Comparison of ENCODE assay signal across 23 cellular contexts in the genomic region with DNA sequence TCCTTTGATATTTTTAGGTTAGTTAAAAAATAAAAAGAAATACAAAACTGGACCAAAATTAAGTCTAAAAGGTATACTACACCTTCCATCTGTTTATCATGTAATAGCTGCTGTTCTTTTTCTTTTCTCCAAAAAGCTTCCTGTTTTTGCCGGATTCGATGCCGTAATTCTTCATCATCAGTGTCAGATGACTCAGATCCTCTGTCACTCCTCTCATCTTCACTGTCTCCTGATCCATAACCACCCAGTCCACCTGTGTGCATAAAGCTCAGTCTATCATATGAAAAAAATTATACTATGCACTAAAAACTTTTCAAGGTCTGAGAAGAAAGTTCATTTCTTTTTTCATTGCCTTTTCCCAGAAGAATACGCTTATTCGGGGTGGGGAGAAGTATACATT.
"Had no signal": no experiment of that assay in that cellular context is flagged by ENCODE, and none has a peak within 500 bp of the region (broad histone marks: within the 10 kb centered on the region; RNA-seq: fewer than 3 reads in every experiment).

No MANE protein-coding gene starts in this region.

- H3K4me3 Mint-ChIP-seq: activated T-helper 17 cell treated with anti-CD3 and anti-CD28 coated beads, Interleukin-2, amount 50 U/mL, for 72 hours; nephron progenitor cell; stimulated activated naive CD8-positive, alpha-beta T cell treated with anti-CD3 and anti-CD28 coated beads, Interleukin-15, amount 100 ng/mL, for 72 hours had no signal

- DNase-seq: activated CD4-positive, alpha-beta T cell treated with anti-CD3 and anti-CD28 coated beads, Interleukin-2, amount 50 U/mL, for 4 hours; activated CD4-positive, CD25-positive, alpha-beta regulatory T cell treated with anti-CD3 and anti-CD28 coated beads, Interleukin-2, amount 50 U/mL, for 72 hours; activated naive CD4-positive, alpha-beta T cell; anterior cingulate cortex; brain microvascular endothelial cell; central memory CD4-positive, alpha-beta T cell; erythroblast; heart left ventricle; kidney; nephron progenitor cell; occipital lobe; retina; stimulated activated CD4-positive, alpha-beta T cell treated with anti-CD3 and anti-CD28 coated beads, Interleukin-12 subunit alpha, Interleukin-12 subunit beta, amount 100 ng/mL, for 4 hours; stimulated activated naive CD8-positive, alpha-beta T cell treated with anti-CD3 and anti-CD28 coated beads, Interleukin-15, amount 100 ng/mL, for 72 hours; T-helper 1 cell; T-helper 9 cell; transverse colon had no signal

- FAIRE-seq: colon, kidney had no signal

- H3K4me3 ChIP-seq: gastroesophageal sphincter, heart left ventricle, lung, suprapubic skin, transverse colon, vagina had no signal

- H3K9me3 Mint-ChIP-seq: activated T-helper 17 cell treated with anti-CD3 and anti-CD28 coated beads, Interleukin-2, amount 50 U/mL, for 72 hours; nephron progenitor cell; stimulated activated naive CD8-positive, alpha-beta T cell treated with anti-CD3 and anti-CD28 coated beads, Interleukin-15, amount 100 ng/mL, for 72 hours had no signal

- H3K27ac Mint-ChIP-seq: activated T-helper 17 cell treated with anti-CD3 and anti-CD28 coated beads, Interleukin-2, amount 50 U/mL, for 72 hours; nephron progenitor cell; stimulated activated naive CD8-positive, alpha-beta T cell treated with anti-CD3 and anti-CD28 coated beads, Interleukin-15, amount 100 ng/mL, for 72 hours had no signal

- H3K4me1 Mint-ChIP-seq: activated T-helper 17 cell treated with anti-CD3 and anti-CD28 coated beads, Interleukin-2, amount 50 U/mL, for 72 hours; nephron progenitor cell; stimulated activated naive CD8-positive, alpha-beta T cell treated with anti-CD3 and anti-CD28 coated beads, Interleukin-15, amount 100 ng/mL, for 72 hours had no signal

- H3K27me3 Mint-ChIP-seq: activated T-helper 17 cell treated with anti-CD3 and anti-CD28 coated beads, Interleukin-2, amount 50 U/mL, for 72 hours; stimulated activated naive CD8-positive, alpha-beta T cell treated with anti-CD3 and anti-CD28 coated beads, Interleukin-15, amount 100 ng/mL, for 72 hours had no signal
